In the genomic region with DNA sequence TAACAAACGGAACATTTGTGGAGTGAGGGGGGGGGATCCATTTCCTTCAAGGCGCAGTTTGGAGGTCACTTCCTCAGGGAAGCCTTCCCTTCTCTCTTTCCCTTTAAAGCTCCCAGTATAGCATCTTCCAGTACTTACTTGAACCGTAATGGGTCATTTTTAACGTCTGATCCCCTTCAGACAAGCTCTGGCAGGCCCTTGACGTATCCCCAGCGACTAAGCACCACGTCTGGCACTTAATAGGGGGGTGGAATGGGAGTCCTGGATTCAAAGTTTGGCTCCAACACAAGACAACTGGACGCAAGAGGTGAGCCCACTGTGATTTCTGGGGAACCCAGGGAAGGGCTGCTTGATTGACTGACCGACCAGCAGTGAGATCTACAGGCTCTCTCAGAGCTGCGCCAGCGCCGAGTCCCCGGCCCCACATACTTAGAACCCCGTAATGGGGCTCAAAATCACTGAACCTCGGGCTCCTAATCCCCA, we compare ENCODE assay signal across 8 cellular contexts. TPM values are rescaled to one million over a fixed set of nuclear protein-coding genes. Genes with fewer than 3 reads are reported as not detected.
DNase-seq lines count a peak whose midpoint lies in the region; FAIRE-seq and TF ChIP-seq lines count a peak whose summit lies in the region.

No MANE protein-coding gene starts in this region.

- FAIRE-seq in GM12891 (lab: Jason Lieb, UNC), result no peak

- peak overlapping the region; percentile 83 for H3K9ac ChIP-seq in neural cell (ENCODE audit: low read length)

- no peaks in the 10 kb centered on the region for H3K9me2 ChIP-seq in neural cell (ENCODE audit: insufficient read depth, low read length)

- H3K9me3 ChIP-seq in neural cell (ENCODE audit: low read length), result no peaks in the 10 kb centered on the region

- DNase-seq in AG09309 (ENCODE audit: low read depth) (no peak), GM12891 (ENCODE audit: insufficient read length, low spot score) (no peak), HT1080 (ENCODE audit: low read depth) (peak; percentile 39), fibroblast of the aortic adventitia (ENCODE audit: low read depth) (peak; percentile 59), NCI-H345 treated with DMSO at 0.1 percent for 48 hours (lab: John Stamatoyannopoulos, UW; ENCODE audit: unreplicated experiment) (no peak)
- DNase-seq in central memory CD4-positive, alpha-beta T cell, result no peak

- H3K79me2 ChIP-seq in neural cell (replicated peaks; ENCODE audit: insufficient read depth, low read length), result peaks cover 50% of the 10 kb centered on the region

- H2AFZ ChIP-seq in neural cell (ENCODE audit: low read depth, low read length), result peak overlapping the region; percentile 61

- H4K20me1 ChIP-seq in neural cell (ENCODE audit: insufficient read depth), result no peaks in the 10 kb centered on the region

- TF ChIP-seq EP300 in neural cell (conservative IDR thresholded peaks at IDR 0.05; ENCODE audit: poor library complexity, severe bottlenecking), result no peak

- no peak for TF ChIP-seq POLR2A in GM12891 (IDR thresholded peaks at IDR 0.05; ENCODE audit: low read depth, low read length)

- H3K27me3 ChIP-seq in neural cell (ENCODE audit: insufficient read depth, low read depth, low read length), result no peaks in the 10 kb centered on the region

- peaks cover 6% of the 10 kb centered on the region for H3F3A ChIP-seq in neural cell (ENCODE audit: insufficient read depth, low read length, poor library complexity, severe bottlenecking)

- H3K4me3 ChIP-seq in AG09309 (ENCODE audit: control insufficient read depth, low read depth, low read length) (peak overlapping the region; percentile 95), WI38 (ENCODE audit: low read depth, low read length) (peak overlapping the region; percentile 85), fibroblast of the aortic adventitia (ENCODE audit: low read depth, low read length) (peak overlapping the region; percentile 98), neural cell (ENCODE audit: low read length) (peak overlapping the region; percentile 99)

- TF ChIP-seq CTCF in AG09309 (IDR thresholded peaks at IDR 0.05; ENCODE audit: control insufficient read depth, insufficient read depth, low read depth, low read length, missing control alignments) (no peak), WI38 (IDR thresholded peaks at IDR 0.05; ENCODE audit: low read depth, low read length) (no peak), fibroblast of the aortic adventitia (IDR thresholded peaks at IDR 0.05; ENCODE audit: insufficient read depth, low read length) (no peak), neural cell (IDR thresholded peaks at IDR 0.05; ENCODE audit: poor library complexity, severe bottlenecking) (no peak)

- H3K4me2 ChIP-seq in neural cell (ENCODE audit: low read length), result peak overlapping the region; percentile 82

- H3K27ac ChIP-seq in neural cell (ENCODE audit: low read length), result peak overlapping the region; percentile 69

- no peaks in the 10 kb centered on the region for H3K36me3 ChIP-seq in neural cell (ENCODE audit: insufficient read depth, low read length)

- TF ChIP-seq RAD21 in neural cell (conservative IDR thresholded peaks at IDR 0.05), result no peak

TF ChIP-seq in GM12891, 5 proteins besides CTCF, POLR2A, EP300 and RAD21:
- 0 out of 2 replicates have a peak, but pooled peaks have one; percentile 25 for TF ChIP-seq SPI1 (IDR thresholded peaks at IDR 0.05; ENCODE audit: low read depth, low read length)
- no peak for TF ChIP-seq POU2F2 (IDR thresholded peaks at IDR 0.05; ENCODE audit: low read depth, low read length)

TF ChIP-seq in neural cell, 6 proteins besides CTCF, POLR2A, EP300 and RAD21:
- TF ChIP-seq POLR2AphosphoS5 (IDR thresholded peaks at IDR 0.05) (no peak), EZH2 (IDR thresholded peaks at IDR 0.05; ENCODE audit: borderline replicate concordance, insufficient read depth, low read length, poor library complexity, severe bottlenecking) (no peak)

RNA-seq across cellular contexts. Expression of a gene that starts 0.4 kb away (rescaled TPM):
- 86.4 TPM for polyA plus RNA-seq in GM12891 (2012; ENCODE audit: low read depth, missing spikeins)
- 165 and 185 TPM in 2 replicates for total RNA-seq in HT1080 (2014; rRNA removed; shearing (Covaris generic))
- polyA plus RNA-seq in HT1080 (2015; cell fraction: cytosol; rRNA removed), result 163 and 164 TPM in 2 replicates
- 226 and 264 TPM in 2 replicates for polyA plus RNA-seq in HT1080 (2015; cell fraction: nucleus; rRNA removed)
- total RNA-seq in fibroblast of the aortic adventitia (ENCODE audit: low replicate concordance), result 96.7 and 186 TPM in 2 replicates
- polyA plus RNA-seq in neural cell, result 40.1 and 49.4 TPM in 2 replicates
- 49.0 and 51.6 TPM in 2 replicates for polyA minus RNA-seq in neural cell

RNA-seq across cellular contexts. Expression of a gene that starts 0.7 kb away (rescaled TPM):
- 19.2 TPM for polyA plus RNA-seq in GM12891 (2012; ENCODE audit: low read depth, missing spikeins)
- total RNA-seq in HT1080 (2014; rRNA removed; shearing (Covaris generic)), result 16.8 TPM in 2 replicates
- polyA plus RNA-seq in HT1080 (2015; cell fraction: cytosol; rRNA removed), result 16.4 and 18.4 TPM in 2 replicates
- polyA plus RNA-seq in HT1080 (2015; cell fraction: nucleus; rRNA removed), result 53.0 and 72.8 TPM in 2 replicates
- total RNA-seq in fibroblast of the aortic adventitia (ENCODE audit: low replicate concordance), result 42.4 and 64.5 TPM in 2 replicates
- polyA plus RNA-seq in neural cell, result 63.4 and 77.0 TPM in 2 replicates
- polyA minus RNA-seq in neural cell, result 51.4 and 57.8 TPM in 2 replicates

RNA-seq across cellular contexts. Expression of a gene that starts 54.0 kb away (rescaled TPM):
- polyA plus RNA-seq in GM12891 (2012; ENCODE audit: low read depth, missing spikeins), result 0.18 TPM
- 1.4 TPM in 1 of 2 replicates, not detected in the other for total RNA-seq in HT1080 (2014; rRNA removed; shearing (Covaris generic))
- polyA plus RNA-seq in HT1080 (2015; cell fraction: cytosol; rRNA removed), result 0.64 and 0.88 TPM in 2 replicates
- 0.92 and 1.6 TPM in 2 replicates for polyA plus RNA-seq in HT1080 (2015; cell fraction: nucleus; rRNA removed)
- total RNA-seq in fibroblast of the aortic adventitia (ENCODE audit: low replicate concordance), result 0.41 and 0.99 TPM in 2 replicates
- polyA plus RNA-seq in neural cell, result 20.5 and 21.6 TPM in 2 replicates
- polyA minus RNA-seq in neural cell, result 18.5 and 20.8 TPM in 2 replicates

Comparison
In these comparisons a context has a peak if more than half of its experiments do, and no peak if none do; other contexts are left out.
1. DNase-seq: peak in HT1080 (single experiment) and fibroblast of the aortic adventitia (single experiment); none in AG09309 (single experiment), GM12891 (single experiment), central memory CD4-positive, alpha-beta T cell (single experiment) and NCI-H345 treated with DMSO at 0.1 percent for 48 hours (single experiment).
2. Peak in every context shown above with its lines, with median percentiles within 50 percentile points of each other: H3K4me3 ChIP-seq.